23 cellular contexts compared by ENCODE assay signal in genomic region chr2:163405298-163405697, GRCh38.
DNase-seq lines count a peak whose midpoint lies in the region; ATAC-seq and TF ChIP-seq lines count a peak whose summit lies in the region.
"Had no signal": no experiment of that assay in that cellular context is flagged by ENCODE, and none has a peak within 500 bp of the region (broad histone marks: within the 10 kb centered on the region; RNA-seq: fewer than 3 reads in every experiment).

No MANE protein-coding gene starts in this region.

- 0 out of 2 replicates have a peak overlapping the region, but pooled peaks have one; percentile 25 for H2AFZ ChIP-seq in GM23338
- 0 out of 2 replicates have a peak overlapping the region, but pooled peaks have one; percentile 33 for H2AFZ ChIP-seq in Loucy (ENCODE audit: low read length)
- H2AFZ ChIP-seq in SU-DHL-6 (ENCODE audit: low read depth, low read length, severe bottlenecking): peak overlapping the region; percentile 22
- H2AFZ ChIP-seq in neural progenitor cell (replicated peaks): peak overlapping the region; percentile 12

- H3K27ac Mint-ChIP-seq in GM23338 (no peak overlapping the region), neural progenitor cell (no peak overlapping the region)
- no peak overlapping the region for H3K27ac Mint-ChIP-seq in stimulated activated memory B cell treated with anti-CD40 and anti-IgM and Interleukin-4, amounts not matched to agents 10 μg/mL and 1 μg/mL and 100 μg/mL, for 72 hours
- H3K27ac Mint-ChIP-seq: activated CD8-positive, alpha-beta T cell treated with anti-CD3 and anti-CD28 coated beads for 36 hours; activated naive CD4-positive, alpha-beta T cell treated with anti-CD3 and anti-CD28 coated beads, Interleukin-2, amount 50 U/mL, for 72 hours; activated T-helper 17 cell treated with anti-CD3 and anti-CD28 coated beads, Interleukin-2, amount 50 U/mL, for 72 hours; naive thymus-derived CD8-positive, alpha-beta T cell had no signal

- H3K4me3 ChIP-seq in GM23338: no peak overlapping the region
- no peak overlapping the region for H3K4me3 ChIP-seq in Loucy (ENCODE audit: low read length, poor library complexity, severe bottlenecking)
- H3K4me3 ChIP-seq in SU-DHL-6 (ENCODE audit: insufficient read depth, low read length, poor library complexity, severe bottlenecking): no peak overlapping the region
- no peak overlapping the region for H3K4me3 ChIP-seq in neural progenitor cell
- H3K4me3 ChIP-seq: BLaER1, gastrocnemius medialis, lower lobe of right lung, tibial nerve had no signal

- H3K27me3 ChIP-seq in GM23338 (ENCODE audit: insufficient read depth) (no peaks in the 10 kb centered on the region), Loucy (ENCODE audit: insufficient read depth, low read length, poor library complexity, severe bottlenecking) (no peaks in the 10 kb centered on the region), SU-DHL-6 (ENCODE audit: low read length) (no peaks in the 10 kb centered on the region), neural progenitor cell (no peaks in the 10 kb centered on the region)
- H3K27me3 ChIP-seq: BLaER1, gastrocnemius medialis, tibial nerve had no signal

- H3K4me1 ChIP-seq in GM23338 (ENCODE audit: insufficient read depth): no peaks in the 10 kb centered on the region
- no peaks in the 10 kb centered on the region for H3K4me1 ChIP-seq in Loucy (ENCODE audit: insufficient read depth, low read length, poor library complexity, severe bottlenecking)
- peaks cover 8% of the 10 kb centered on the region for H3K4me1 ChIP-seq in neural progenitor cell
- H3K4me1 ChIP-seq: gastrocnemius medialis, lower lobe of right lung, tibial nerve had no signal

- no peaks in the 10 kb centered on the region for H3K36me3 Mint-ChIP-seq in GM23338 (ENCODE audit: low read depth)
- no peaks in the 10 kb centered on the region for H3K36me3 Mint-ChIP-seq in neural progenitor cell
- no peaks in the 10 kb centered on the region for H3K36me3 Mint-ChIP-seq in stimulated activated memory B cell treated with anti-CD40 and anti-IgM and Interleukin-4, amounts not matched to agents 10 μg/mL and 1 μg/mL and 100 μg/mL, for 72 hours
- H3K36me3 Mint-ChIP-seq: activated naive CD4-positive, alpha-beta T cell treated with anti-CD3 and anti-CD28 coated beads, Interleukin-2, amount 50 U/mL, for 72 hours; naive thymus-derived CD8-positive, alpha-beta T cell had no signal

- H4K20me1 ChIP-seq in GM23338 (replicated peaks; ENCODE audit: insufficient read depth) (no peaks in the 10 kb centered on the region), Loucy (ENCODE audit: insufficient read depth, low read length, poor library complexity, severe bottlenecking) (no peaks in the 10 kb centered on the region), SU-DHL-6 (ENCODE audit: low read depth, low read length) (no peaks in the 10 kb centered on the region), neural progenitor cell (ENCODE audit: low read depth) (no peaks in the 10 kb centered on the region)
- H4K20me1 ChIP-seq: BLaER1 had no signal

- TF ChIP-seq CTCF in GM23338 (conservative IDR thresholded peaks at IDR 0.05; ENCODE audit: low read depth in 2 of 2) (no peak), Loucy (conservative IDR thresholded peaks at IDR 0.05; ENCODE audit: low read length) (no peak), SU-DHL-6 (IDR thresholded peaks at IDR 0.05; ENCODE audit: insufficient read depth, low read length, poor library complexity, severe bottlenecking) (no peak), neural progenitor cell (IDR thresholded peaks at IDR 0.05) (no peak)

- no peaks in the 10 kb centered on the region for H3K9me3 ChIP-seq in Loucy (ENCODE audit: insufficient read depth, low read depth, low read length)
- H3K9me3 ChIP-seq in SU-DHL-6 (ENCODE audit: insufficient read depth, low read length): no peaks in the 10 kb centered on the region
- no peaks in the 10 kb centered on the region for H3K9me3 ChIP-seq in neural progenitor cell (ENCODE audit: low read depth)
- H3K9me3 ChIP-seq: BLaER1, gastrocnemius medialis, lower lobe of right lung, tibial nerve had no signal

- H3K4me2 ChIP-seq in GM23338 (no peak overlapping the region), Loucy (ENCODE audit: low read depth, low read length, poor library complexity, severe bottlenecking) (no peak overlapping the region), SU-DHL-6 (ENCODE audit: low read depth, low read length, poor library complexity, severe bottlenecking) (no peak overlapping the region), neural progenitor cell (no peak overlapping the region)
- H3K4me2 ChIP-seq: BLaER1 had no signal

- H3K4me3 Mint-ChIP-seq in GM23338: no peak overlapping the region
- H3K4me3 Mint-ChIP-seq in neural progenitor cell: no peak overlapping the region
- H3K4me3 Mint-ChIP-seq in stimulated activated memory B cell treated with anti-CD40 and anti-IgM and Interleukin-4, amounts not matched to agents 10 μg/mL and 1 μg/mL and 100 μg/mL, for 72 hours: no peak overlapping the region
- H3K4me3 Mint-ChIP-seq: activated CD8-positive, alpha-beta T cell treated with anti-CD3 and anti-CD28 coated beads for 36 hours; activated T-helper 17 cell treated with anti-CD3 and anti-CD28 coated beads, Interleukin-2, amount 50 U/mL, for 72 hours; naive thymus-derived CD8-positive, alpha-beta T cell had no signal

- no peaks in the 10 kb centered on the region for H3K79me2 ChIP-seq in GM23338 (replicated peaks; ENCODE audit: insufficient read depth)
- no peaks in the 10 kb centered on the region for H3K79me2 ChIP-seq in Loucy (ENCODE audit: insufficient read depth, low read length)
- no peaks in the 10 kb centered on the region for H3K79me2 ChIP-seq in SU-DHL-6 (ENCODE audit: insufficient read depth, low read length)
- H3K79me2 ChIP-seq in neural progenitor cell (ENCODE audit: low read depth): no peaks in the 10 kb centered on the region

- no peak overlapping the region for H3K9ac ChIP-seq in Loucy (ENCODE audit: low read depth, low read length, poor library complexity, severe bottlenecking)
- H3K9ac ChIP-seq in SU-DHL-6 (ENCODE audit: low read length): no peak overlapping the region
- H3K9ac ChIP-seq in neural progenitor cell: no peak overlapping the region
- H3K9ac ChIP-seq: BLaER1 had no signal

- H3K9me2 ChIP-seq in GM23338 (ENCODE audit: insufficient read depth): no peaks in the 10 kb centered on the region
- no peaks in the 10 kb centered on the region for H3K9me2 ChIP-seq in Loucy (replicated peaks; ENCODE audit: low read depth, low read length)
- H3K9me2 ChIP-seq in SU-DHL-6 (replicated peaks; ENCODE audit: insufficient read depth, low read length): no peaks in the 10 kb centered on the region

- DNase-seq in GM23338 (ENCODE audit: low spot score) (no peak), neural progenitor cell (ENCODE audit: low spot score) (no peak), NCI-H2029 (lab: John Stamatoyannopoulos, UW) (no peak)
- DNase-seq: activated CD8-positive, alpha-beta memory T cell treated with anti-CD3 and anti-CD28 coated beads, Interleukin-2, amount 50 U/mL, for 48 hours; activated CD8-positive, alpha-beta T cell treated with anti-CD3 and anti-CD28 coated beads for 36 hours; amygdala; gastrocnemius medialis; GOT3; lower lobe of right lung; naive thymus-derived CD8-positive, alpha-beta T cell; NCI-H1417; NCI-H524 treated with DMSO at 0.1 percent for 48 hours; Right ventricle myocardium superior; stimulated activated CD4-positive, alpha-beta T cell treated with anti-CD3 and anti-CD28 coated beads, Interleukin-4, amount 100 ng/mL, for 24 hours; T-helper 2 cell had no signal

- no peaks in the 10 kb centered on the region for H3K36me3 ChIP-seq in GM23338 (ENCODE audit: insufficient read depth)
- H3K36me3 ChIP-seq in Loucy (ENCODE audit: insufficient read depth, low read length): no peaks in the 10 kb centered on the region
- no peaks in the 10 kb centered on the region for H3K36me3 ChIP-seq in SU-DHL-6 (ENCODE audit: low read length)
- H3K36me3 ChIP-seq in neural progenitor cell: no peaks in the 10 kb centered on the region
- H3K36me3 ChIP-seq: BLaER1, gastrocnemius medialis, lower lobe of right lung, tibial nerve had no signal

- ATAC-seq in GM23338 (no peak), HG02840 (IDR thresholded peaks at IDR 0.05; ENCODE audit: low FRiP score, unreplicated experiment) (no peak)
- ATAC-seq in stimulated activated memory B cell treated with anti-CD40 and anti-IgM and Interleukin-4, amounts not matched to agents 10 μg/mL and 1 μg/mL and 100 μg/mL, for 72 hours: no peak
- ATAC-seq: activated CD8-positive, alpha-beta T cell treated with anti-CD3 and anti-CD28 coated beads for 36 hours; activated naive CD4-positive, alpha-beta T cell treated with anti-CD3 and anti-CD28 coated beads, Interleukin-2, amount 50 U/mL, for 72 hours; activated T-helper 17 cell treated with anti-CD3 and anti-CD28 coated beads, Interleukin-2, amount 50 U/mL, for 72 hours; gastrocnemius medialis; lower lobe of right lung; naive thymus-derived CD8-positive, alpha-beta T cell had no signal

- peaks cover 6% of the 10 kb centered on the region; the same call in 2 of the 3 replicates for H3K4me1 Mint-ChIP-seq in GM23338
- H3K4me1 Mint-ChIP-seq in neural progenitor cell: peaks cover 9% of the 10 kb centered on the region
- no peaks in the 10 kb centered on the region for H3K4me1 Mint-ChIP-seq in stimulated activated memory B cell treated with anti-CD40 and anti-IgM and Interleukin-4, amounts not matched to agents 10 μg/mL and 1 μg/mL and 100 μg/mL, for 72 hours
- H3K4me1 Mint-ChIP-seq: activated T-helper 17 cell treated with anti-CD3 and anti-CD28 coated beads, Interleukin-2, amount 50 U/mL, for 72 hours; naive thymus-derived CD8-positive, alpha-beta T cell had no signal

- H3K9me3 Mint-ChIP-seq in GM23338 (no peaks in the 10 kb centered on the region), neural progenitor cell (no peaks in the 10 kb centered on the region)
- H3K9me3 Mint-ChIP-seq in stimulated activated memory B cell treated with anti-CD40 and anti-IgM and Interleukin-4, amounts not matched to agents 10 μg/mL and 1 μg/mL and 100 μg/mL, for 72 hours: peaks cover 8% of the 10 kb centered on the region

- H3K27ac ChIP-seq in GM23338 (ENCODE audit: low read depth) (no peak overlapping the region), SU-DHL-6 (ENCODE audit: low read depth, low read length) (no peak overlapping the region), neural progenitor cell (no peak overlapping the region)
- H3K27ac ChIP-seq: BLaER1, gastrocnemius medialis, lower lobe of right lung, tibial nerve had no signal

- no peaks in the 10 kb centered on the region for H3K27me3 Mint-ChIP-seq in GM23338 (ENCODE audit: insufficient read depth, low read depth, poor library complexity)
- H3K27me3 Mint-ChIP-seq in neural progenitor cell (ENCODE audit: insufficient read depth, low read depth): no peaks in the 10 kb centered on the region
- H3K27me3 Mint-ChIP-seq in stimulated activated memory B cell treated with anti-CD40 and anti-IgM and Interleukin-4, amounts not matched to agents 10 μg/mL and 1 μg/mL and 100 μg/mL, for 72 hours: no peaks in the 10 kb centered on the region
- H3K27me3 Mint-ChIP-seq: activated CD8-positive, alpha-beta T cell treated with anti-CD3 and anti-CD28 coated beads for 36 hours; activated T-helper 17 cell treated with anti-CD3 and anti-CD28 coated beads, Interleukin-2, amount 50 U/mL, for 72 hours; naive thymus-derived CD8-positive, alpha-beta T cell had no signal

- H3F3A ChIP-seq in GM23338 (replicated peaks; ENCODE audit: low read depth): no peaks in the 10 kb centered on the region
- no peaks in the 10 kb centered on the region for H3F3A ChIP-seq in Loucy (ENCODE audit: low read depth)
- no peaks in the 10 kb centered on the region for H3F3A ChIP-seq in SU-DHL-6 (ENCODE audit: insufficient read depth)
- no peaks in the 10 kb centered on the region for H3F3A ChIP-seq in neural progenitor cell (ENCODE audit: low read depth)
